Comparison of ENCODE assay signal across 22 cellular contexts in the genomic region with DNA sequence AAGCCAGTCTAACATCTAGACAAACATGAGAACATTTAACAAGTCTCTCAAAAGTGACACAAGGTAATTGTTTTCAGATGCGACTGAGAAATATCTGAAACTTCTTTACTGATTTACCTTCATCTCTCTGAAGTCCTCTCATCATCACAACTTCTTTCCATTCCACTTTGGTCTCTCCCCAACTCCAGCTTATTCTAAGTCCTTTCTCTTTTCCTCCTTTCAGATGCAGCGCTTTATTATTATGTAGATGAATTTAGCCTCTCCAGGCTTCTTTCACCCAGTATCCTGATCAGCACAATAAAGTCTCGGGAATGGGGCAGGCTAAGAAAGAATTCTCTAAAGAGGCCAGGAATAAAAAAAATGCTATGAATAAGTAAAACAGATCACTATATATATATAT.
"Had no signal": no experiment of that assay in that cellular context is flagged by ENCODE, and none has a peak within 500 bp of the region (broad histone marks: within the 10 kb centered on the region; RNA-seq: fewer than 3 reads in every experiment).

No MANE protein-coding gene starts in this region.

- H3K36me3 Mint-ChIP-seq: naive B cell; stimulated activated memory B cell treated with anti-CD40 and anti-IgM and Interleukin-4, amounts not matched to agents 10 μg/mL and 1 μg/mL and 100 μg/mL, for 72 hours had no signal

- H3K4me1 Mint-ChIP-seq: endodermal cell; naive B cell; nephron; stimulated activated memory B cell treated with anti-CD40 and anti-IgM and Interleukin-4, amounts not matched to agents 10 μg/mL and 1 μg/mL and 100 μg/mL, for 72 hours; stimulated activated naive CD8-positive, alpha-beta T cell treated with anti-CD3 and anti-CD28 coated beads, Interleukin-15, amount 100 ng/mL, for 72 hours had no signal

- DNase-seq: dermis blood vessel endothelial cell; endodermal cell; erythroblast; foreskin keratinocyte; kidney glomerular epithelial cell; mesendoderm; naive B cell; posterior cingulate gyrus; spleen; stimulated activated CD4-positive, alpha-beta T cell treated with anti-CD3 and anti-CD28 coated beads, Interleukin-15, amount 100 ng/mL, for 24 hours; stimulated activated CD4-positive, alpha-beta T cell treated with anti-CD3 and anti-CD28 coated beads, Interleukin-1b, Interleukin-23, amount 100 ng/mL, for 48 hours; stimulated activated CD4-positive, alpha-beta T cell treated with anti-CD3 and anti-CD28 coated beads, Interleukin-4, amount 100 ng/mL, for 24 hours; stimulated activated naive CD8-positive, alpha-beta T cell treated with anti-CD3 and anti-CD28 coated beads, Interleukin-15, amount 100 ng/mL, for 72 hours; testis; upper lobe of right lung had no signal

- H3K27ac ChIP-seq: foreskin keratinocyte, hepatocyte, neutrophil, spleen, testis, tibial nerve, upper lobe of right lung, vagina had no signal

- H2AFZ ChIP-seq: hepatocyte had no signal

- ATAC-seq: foreskin keratinocyte; sciatic nerve; stimulated activated memory B cell treated with anti-CD40 and anti-IgM and Interleukin-4, amounts not matched to agents 10 μg/mL and 1 μg/mL and 100 μg/mL, for 72 hours; stimulated activated naive CD8-positive, alpha-beta T cell treated with anti-CD3 and anti-CD28 coated beads, Interleukin-15, amount 100 ng/mL, for 72 hours; upper lobe of right lung had no signal

- H3K4me1 ChIP-seq: foreskin keratinocyte, spleen, testis, tibial nerve, upper lobe of right lung, vagina had no signal

- H3K27me3 ChIP-seq: foreskin keratinocyte, hepatocyte, neutrophil, spleen, testis, tibial nerve, upper lobe of right lung, vagina had no signal

- H3K9me3 ChIP-seq: neutrophil, spleen, testis, upper lobe of right lung, vagina had no signal

- H3K9me3 Mint-ChIP-seq: endodermal cell; nephron; stimulated activated memory B cell treated with anti-CD40 and anti-IgM and Interleukin-4, amounts not matched to agents 10 μg/mL and 1 μg/mL and 100 μg/mL, for 72 hours had no signal

- H3K4me3 ChIP-seq: hepatocyte, spleen, testis, tibial nerve, upper lobe of right lung, vagina had no signal

- H3K4me3 Mint-ChIP-seq: endodermal cell; naive B cell; nephron; stimulated activated memory B cell treated with anti-CD40 and anti-IgM and Interleukin-4, amounts not matched to agents 10 μg/mL and 1 μg/mL and 100 μg/mL, for 72 hours; stimulated activated naive CD8-positive, alpha-beta T cell treated with anti-CD3 and anti-CD28 coated beads, Interleukin-15, amount 100 ng/mL, for 72 hours had no signal

- H3K27ac Mint-ChIP-seq: endodermal cell; nephron; stimulated activated memory B cell treated with anti-CD40 and anti-IgM and Interleukin-4, amounts not matched to agents 10 μg/mL and 1 μg/mL and 100 μg/mL, for 72 hours; stimulated activated naive CD8-positive, alpha-beta T cell treated with anti-CD3 and anti-CD28 coated beads, Interleukin-15, amount 100 ng/mL, for 72 hours had no signal

- H3K36me3 ChIP-seq: neutrophil, spleen, tibial nerve, upper lobe of right lung, vagina had no signal

- H3K79me2 ChIP-seq: hepatocyte had no signal

- H3K4me2 ChIP-seq: hepatocyte had no signal
